ENCODE assay signal across 8 cellular contexts in the genomic region with DNA sequence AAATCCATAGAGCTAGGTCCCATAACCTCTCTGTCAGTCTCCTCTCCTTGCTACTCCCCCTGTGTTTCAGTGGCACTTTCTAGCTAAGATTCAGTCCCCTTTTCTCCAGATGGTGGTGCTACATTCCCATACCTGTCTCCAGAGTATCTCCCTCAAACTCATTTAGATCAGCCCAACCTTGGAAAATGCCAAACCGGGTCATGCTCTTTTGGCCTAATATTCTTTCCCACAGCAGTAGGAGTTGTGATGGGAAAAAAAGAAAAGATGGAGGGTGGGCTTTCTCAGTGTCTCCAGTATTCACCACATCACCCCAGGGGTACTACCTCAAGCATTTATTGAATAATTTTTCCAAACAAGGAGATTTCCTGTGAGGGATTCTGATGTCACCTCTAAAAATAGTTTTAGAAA. TPM values are rescaled to one million over a fixed set of nuclear protein-coding genes. Genes with fewer than 3 reads are reported as not detected.
DNase-seq lines count a peak whose midpoint lies in the region; ATAC-seq, FAIRE-seq and TF ChIP-seq lines count a peak whose summit lies in the region.

No MANE protein-coding gene starts in this region.

- H3K4me3 Mint-ChIP-seq in astrocyte (ENCODE audit: unreplicated experiment), result no peak overlapping the region
- H3K4me3 Mint-ChIP-seq in stimulated activated naive CD8-positive, alpha-beta T cell treated with anti-CD3 and anti-CD28 coated beads, Interleukin-15, amount 100 ng/mL, for 72 hours, result no peak overlapping the region

- H3K4me1 ChIP-seq in astrocyte (ENCODE audit: insufficient read depth, low read length), result peaks cover 29% of the 10 kb centered on the region
- H3K4me1 ChIP-seq in iPS DF 6.9 (ENCODE audit: control insufficient read depth, insufficient read depth, low read length), result 0 out of 2 replicates have a peak, but pooled peaks cover 1% of the 10 kb centered on the region

- DNase-seq in DMS 273 (lab: John Stamatoyannopoulos, UW; ENCODE audit: unreplicated experiment) (peak; percentile 91), HFF-Myc (ENCODE audit: extremely low read depth, low read depth) (peak; percentile 50), NCI-H774 (lab: John Stamatoyannopoulos, UW) (peak; percentile 28), astrocyte (ENCODE audit: low read depth) (peak; percentile 52), iPS DF 6.9 (ENCODE audit: low read depth, low spot score) (peak; percentile 60), omental fat pad (ENCODE audit: low spot score) (no peak)
- DNase-seq in stimulated activated naive CD8-positive, alpha-beta T cell treated with anti-CD3 and anti-CD28 coated beads, Interleukin-15, amount 100 ng/mL, for 72 hours, result no peak

- no peak overlapping the region for H3K4me3 ChIP-seq in HFF-Myc (replicated peaks; ENCODE audit: low read depth, low read length)
- no peak overlapping the region for H3K4me3 ChIP-seq in astrocyte (ENCODE audit: insufficient read depth, low read depth, low read length)
- H3K4me3 ChIP-seq in iPS DF 6.9 (ENCODE audit: low read length), result no peak overlapping the region

- H4K20me1 ChIP-seq in astrocyte (ENCODE audit: insufficient read depth, low read length), result no peaks in the 10 kb centered on the region

- H2AFZ ChIP-seq in astrocyte (ENCODE audit: low read depth, low read length), result no peak overlapping the region

- no peaks in the 10 kb centered on the region for H3K36me3 Mint-ChIP-seq in astrocyte (ENCODE audit: low read depth, unreplicated experiment)

- H3K27ac ChIP-seq in astrocyte (ENCODE audit: low read depth, low read length), result peak overlapping the region; percentile 51
- no peak overlapping the region for H3K27ac ChIP-seq in iPS DF 6.9 (ENCODE audit: low read length)

- peak; percentile 21 for ATAC-seq in stimulated activated naive CD8-positive, alpha-beta T cell treated with anti-CD3 and anti-CD28 coated beads, Interleukin-15, amount 100 ng/mL, for 72 hours
- ATAC-seq in HG02623 (IDR thresholded peaks at IDR 0.05; ENCODE audit: unreplicated experiment) (no peak), omental fat pad (ENCODE audit: low FRiP score) (no peak)

- no peak overlapping the region for H3K4me2 ChIP-seq in astrocyte (ENCODE audit: low read length)

- peaks cover 10% of the 10 kb centered on the region for H3K79me2 ChIP-seq in astrocyte (ENCODE audit: insufficient read depth, low read length)

- H3K27me3 Mint-ChIP-seq in astrocyte (ENCODE audit: low read depth, unreplicated experiment), result no peaks in the 10 kb centered on the region
- H3K27me3 Mint-ChIP-seq in stimulated activated naive CD8-positive, alpha-beta T cell treated with anti-CD3 and anti-CD28 coated beads, Interleukin-15, amount 100 ng/mL, for 72 hours, result no peaks in the 10 kb centered on the region

- no CpG with 5 or more reads among the region's 1 CpG for WGBS in iPS DF 6.9 (ENCODE audit: insufficient coverage, insufficient read length)

- peak; percentile 13 for FAIRE-seq in astrocyte (lab: Jason Lieb, UNC)

- H3K4me1 Mint-ChIP-seq in astrocyte (ENCODE audit: low read depth, unreplicated experiment), result peaks cover 9% of the 10 kb centered on the region
- peaks cover 59% of the 10 kb centered on the region for H3K4me1 Mint-ChIP-seq in stimulated activated naive CD8-positive, alpha-beta T cell treated with anti-CD3 and anti-CD28 coated beads, Interleukin-15, amount 100 ng/mL, for 72 hours

- H3K36me3 ChIP-seq in astrocyte (ENCODE audit: insufficient read depth, low read length) (no peaks in the 10 kb centered on the region), iPS DF 6.9 (ENCODE audit: control insufficient read depth, insufficient read depth, low read length) (no peaks in the 10 kb centered on the region)

- H3K9me3 Mint-ChIP-seq in astrocyte (ENCODE audit: unreplicated experiment), result no peaks in the 10 kb centered on the region
- no peaks in the 10 kb centered on the region for H3K9me3 Mint-ChIP-seq in stimulated activated naive CD8-positive, alpha-beta T cell treated with anti-CD3 and anti-CD28 coated beads, Interleukin-15, amount 100 ng/mL, for 72 hours

- H3K9me3 ChIP-seq in astrocyte (ENCODE audit: insufficient read depth, low read depth, low read length), result no peaks in the 10 kb centered on the region
- no peaks in the 10 kb centered on the region for H3K9me3 ChIP-seq in iPS DF 6.9 (ENCODE audit: control insufficient read depth, insufficient read depth, low read length)

- peak; percentile 70 for TF ChIP-seq CTCF in HFF-Myc (IDR thresholded peaks at IDR 0.05; ENCODE audit: low read depth, low read length, missing control alignments)
- peak; percentile 59 for TF ChIP-seq CTCF in astrocyte (IDR thresholded peaks at IDR 0.05; ENCODE audit: insufficient read depth, low read depth, low read length)
- TF ChIP-seq CTCF in omental fat pad (IDR thresholded peaks at IDR 0.05), result no peak

- H3K27ac Mint-ChIP-seq in astrocyte (ENCODE audit: unreplicated experiment), result no peak overlapping the region
- peak overlapping the region; percentile 16 to 35 for H3K27ac Mint-ChIP-seq in stimulated activated naive CD8-positive, alpha-beta T cell treated with anti-CD3 and anti-CD28 coated beads, Interleukin-15, amount 100 ng/mL, for 72 hours

- H3K27me3 ChIP-seq in astrocyte (ENCODE audit: insufficient read depth, low read length) (no peaks in the 10 kb centered on the region), iPS DF 6.9 (ENCODE audit: control insufficient read depth, insufficient read depth, low read length) (no peaks in the 10 kb centered on the region)

- H3K9ac ChIP-seq in astrocyte (ENCODE audit: low read length), result peak overlapping the region; percentile 44

RNA-seq across cellular contexts. Expression of gene RXFP4, which starts 3.2 kb away (rescaled TPM):
- total RNA-seq in astrocyte (not detected in 2 replicates), omental fat pad (not detected)

RNA-seq across cellular contexts. Expression of gene KHDC4, which starts 4.0 kb away (rescaled TPM):
- total RNA-seq in astrocyte (44.6 and 48.2 TPM in 2 replicates), omental fat pad (10 to 100 TPM; 28.8 to 54.2 (median 42.7) TPM)

RNA-seq across cellular contexts. Expression of gene RIT1, which starts 27.1 kb away (rescaled TPM):
- total RNA-seq in astrocyte (59.4 and 63.2 TPM in 2 replicates), omental fat pad (10 to 100 TPM; 27.1 to 38.5 (median 32.9) TPM)

RNA-seq across cellular contexts. Expression of gene ARHGEF2, which starts 40.1 kb away (rescaled TPM):
- total RNA-seq in astrocyte (98.3 and 99.3 TPM in 2 replicates), omental fat pad (100 to 1,000 TPM in 2 of 4 donors, 10 to 100 TPM in 2; 89.5 to 151 (median 98.6) TPM)

Comparison
In these comparisons a context has a peak if more than half of its experiments do, and no peak if none do; other contexts are left out.
1. DNase-seq: peak in DMS 273 (single experiment), HFF-Myc (single experiment), NCI-H774 (single experiment), astrocyte (single experiment) and iPS DF 6.9 (single experiment); none in stimulated activated naive CD8-positive, alpha-beta T cell treated with anti-CD3 and anti-CD28 coated beads, Interleukin-15, amount 100 ng/mL, for 72 hours (0 of 2) and omental fat pad (single experiment).
2. CTCF ChIP-seq: peak in HFF-Myc (single experiment) and astrocyte (single experiment); none in omental fat pad (0 of 3).